Comparison of ENCODE assay signal across 17 cellular contexts in genomic region chr13:24716011-24716410, GRCh38. TPM values are rescaled to one million over a fixed set of nuclear protein-coding genes. Genes with fewer than 3 reads are reported as not detected.
DNase-seq lines count a peak whose midpoint lies in the region; ATAC-seq lines count a peak whose summit lies in the region.
"Had no signal": no experiment of that assay in that cellular context is flagged by ENCODE, and none has a peak within 500 bp of the region (broad histone marks: within the 10 kb centered on the region; RNA-seq: fewer than 3 reads in every experiment).

No MANE protein-coding gene starts in this region.

- no peak overlapping the region for H3K4me3 Mint-ChIP-seq in activated CD4-positive, alpha-beta T cell treated with anti-CD3 and anti-CD28 coated beads for 36 hours

- no peaks in the 10 kb centered on the region for H3K9me3 Mint-ChIP-seq in activated CD4-positive, alpha-beta T cell treated with anti-CD3 and anti-CD28 coated beads for 36 hours (ENCODE audit: low read depth)

- ATAC-seq in activated CD4-positive, alpha-beta T cell treated with anti-CD3 and anti-CD28 coated beads for 36 hours, result peak; percentile 23
- ATAC-seq: Right ventricle myocardium inferior had no signal

- no peaks in the 10 kb centered on the region for H3K4me1 Mint-ChIP-seq in activated CD4-positive, alpha-beta T cell treated with anti-CD3 and anti-CD28 coated beads for 36 hours

- H3K36me3 Mint-ChIP-seq in activated CD4-positive, alpha-beta T cell treated with anti-CD3 and anti-CD28 coated beads for 36 hours (ENCODE audit: low read depth), result no peaks in the 10 kb centered on the region

- in situ Hi-C loops in SK-MEL-5 (cut with HindIII; ENCODE audit: low pct_unique_long_range_greater_than_20kb, low sequenced_read_pairs), result no loop called here

- CTCF ChIA-PET in activated CD4-positive, alpha-beta T cell treated with anti-CD3 and anti-CD28 coated beads for 36 hours (lab: Charles Lee), result interaction anchor here (0.7 to 2.3 kb wide), 4 partner anchors 8 to 482 kb away, joined by 3 to 11 read pairs (median 4); no protein-coding TSS in a partner anchor

- peaks cover 5% of the 10 kb centered on the region for H3K27me3 Mint-ChIP-seq in activated CD4-positive, alpha-beta T cell treated with anti-CD3 and anti-CD28 coated beads for 36 hours

- intact Hi-C loops in activated CD4-positive, alpha-beta T cell treated with anti-CD3 and anti-CD28 coated beads for 36 hours (cut with DNase I, micrococcal nuclease), result no loop called here

- no peak for DNase-seq in activated CD4-positive, alpha-beta T cell treated with anti-CD3 and anti-CD28 coated beads for 36 hours
- DNase-seq in activated CD4-positive, alpha-beta T cell treated with anti-CD3 and anti-CD28 coated beads, Interleukin-2, amount 50 U/mL, for 1 hour, result no peak
- DNase-seq in SK-MEL-5 (ENCODE audit: low read depth, low spot score) (peak; percentile 23), iPS DF 19.7 (ENCODE audit: low read depth, low spot score) (peak; percentile 79), SKM-1 treated with dmso at 0.1 percent for 144 hours (lab: John Stamatoyannopoulos, UW; ENCODE audit: unreplicated experiment) (no peak), pons (ENCODE audit: low spot score) (no peak), RKO (ENCODE audit: low spot score) (no peak)
- no peak for DNase-seq in stimulated activated CD4-positive, alpha-beta T cell treated with anti-CD3 and anti-CD28 coated beads, Interleukin-12 subunit alpha, Interleukin-12 subunit beta, amount 100 ng/mL, for 4 hours
- DNase-seq: Calu3, DMS79, GF-D8, NCI-H2107, NCI-H226, NCI-H69, SK-N-SH had no signal

- H3K27ac Mint-ChIP-seq in activated CD4-positive, alpha-beta T cell treated with anti-CD3 and anti-CD28 coated beads for 36 hours, result no peak overlapping the region

- POLR2A ChIA-PET in activated CD4-positive, alpha-beta T cell treated with anti-CD3 and anti-CD28 coated beads for 36 hours (lab: Charles Lee), result no interaction called here

RNA-seq across cellular contexts. Expression of gene ATP12A, which starts 35.8 kb away (rescaled TPM):
- total RNA-seq in activated CD4-positive, alpha-beta T cell treated with anti-CD3 and anti-CD28 coated beads for 36 hours, result under 1 TPM; 0.09 to 0.16 TPM
- 0.48 and 0.72 TPM in 2 replicates for total RNA-seq in SK-MEL-5 (2014; rRNA removed; shearing (Covaris generic))
- 0.17 and 0.28 TPM in 2 replicates for polyA plus RNA-seq in SK-MEL-5 (2015; cell fraction: cytosol; rRNA removed)
- 0.96 and 0.98 TPM in 2 replicates for polyA plus RNA-seq in SK-MEL-5 (2015; cell fraction: nucleus; rRNA removed)
- total RNA-seq: Right ventricle myocardium inferior had no signal
- polyA plus RNA-seq: SK-N-SH had no signal

RNA-seq across cellular contexts. Expression of gene RNF17, which starts 48.0 kb away (rescaled TPM):
- total RNA-seq in activated CD4-positive, alpha-beta T cell treated with anti-CD3 and anti-CD28 coated beads for 36 hours, result under 1 TPM; 0.43 to 0.47 TPM
- not detected in 2 replicates for total RNA-seq in SK-MEL-5 (2014; rRNA removed; shearing (Covaris generic))
- polyA plus RNA-seq in SK-MEL-5 (2015; cell fraction: cytosol; rRNA removed), result 0.06 TPM in 1 of 2 replicates, not detected in the other
- polyA plus RNA-seq in SK-MEL-5 (2015; cell fraction: nucleus; rRNA removed), result not detected in 2 replicates
- total RNA-seq: Calu3, H4, Right ventricle myocardium inferior had no signal
- polyA plus RNA-seq: SK-N-SH had no signal

Comparison
In these comparisons a context has a peak if more than half of its experiments do, and no peak if none do; other contexts are left out.
1. DNase-seq: peak in SK-MEL-5 (single experiment) and iPS DF 19.7 (single experiment); none in activated CD4-positive, alpha-beta T cell treated with anti-CD3 and anti-CD28 coated beads for 36 hours (single experiment), activated CD4-positive, alpha-beta T cell treated with anti-CD3 and anti-CD28 coated beads, Interleukin-2, amount 50 U/mL, for 1 hour (single experiment), SKM-1 treated with dmso at 0.1 percent for 144 hours (single experiment), pons (single experiment), stimulated activated CD4-positive, alpha-beta T cell treated with anti-CD3 and anti-CD28 coated beads, Interleukin-12 subunit alpha, Interleukin-12 subunit beta, amount 100 ng/mL, for 4 hours (single experiment) and RKO (single experiment).